22 cellular contexts compared by ENCODE assay signal in genomic region chr7:47268826-47269465, GRCh38.
"Had no signal": no experiment of that assay in that cellular context is flagged by ENCODE, and none has a peak within 500 bp of the region (broad histone marks: within the 10 kb centered on the region; RNA-seq: fewer than 3 reads in every experiment).

No MANE protein-coding gene starts in this region.

- H3K4me3 ChIP-seq: left ventricle myocardium inferior, lung, neural progenitor cell, ovary, right atrium auricular region, right lobe of liver, skin epidermis, spleen, suprapubic skin, thoracic aorta, tibial artery, upper lobe of right lung had no signal

- H3K27ac ChIP-seq: left ventricle myocardium inferior, neural progenitor cell, neutrophil, ovary, right atrium auricular region, right lobe of liver, skin epidermis, spleen, suprapubic skin, thoracic aorta, tibial artery, upper lobe of right lung had no signal

- H3K4me1 ChIP-seq: neural progenitor cell had no signal

- ATAC-seq: natural killer cell; right lobe of liver; stimulated activated effector memory CD8-positive, alpha-beta T cell treated with anti-CD3 and anti-CD28 coated beads, Interleukin-12 subunit alpha, Interleukin-12 subunit beta, amount 100 ng/mL, for 72 hours; upper lobe of right lung had no signal

- H3K36me3 ChIP-seq: left ventricle myocardium inferior, neural progenitor cell, neutrophil, ovary, right atrium auricular region, right lobe of liver, spleen, suprapubic skin, thoracic aorta, tibial artery, upper lobe of right lung had no signal

- DNase-seq: islet precursor cell; left ventricle myocardium inferior; mesendoderm; naive B cell; natural killer cell; nephron progenitor cell; occipital lobe; ovary; right lobe of liver; stimulated activated CD4-positive, alpha-beta T cell treated with anti-CD3 and anti-CD28 coated beads, Interleukin-4, amount 100 ng/mL, for 24 hours; stimulated activated naive CD4-positive, alpha-beta T cell; tibial artery had no signal

- H3K27me3 ChIP-seq: neural progenitor cell, neutrophil, ovary, right atrium auricular region, right lobe of liver, spleen, suprapubic skin, tibial artery, upper lobe of right lung had no signal

- H3K9me3 ChIP-seq: neutrophil, ovary, right lobe of liver, suprapubic skin, thoracic aorta, upper lobe of right lung had no signal
